In the genomic region with DNA sequence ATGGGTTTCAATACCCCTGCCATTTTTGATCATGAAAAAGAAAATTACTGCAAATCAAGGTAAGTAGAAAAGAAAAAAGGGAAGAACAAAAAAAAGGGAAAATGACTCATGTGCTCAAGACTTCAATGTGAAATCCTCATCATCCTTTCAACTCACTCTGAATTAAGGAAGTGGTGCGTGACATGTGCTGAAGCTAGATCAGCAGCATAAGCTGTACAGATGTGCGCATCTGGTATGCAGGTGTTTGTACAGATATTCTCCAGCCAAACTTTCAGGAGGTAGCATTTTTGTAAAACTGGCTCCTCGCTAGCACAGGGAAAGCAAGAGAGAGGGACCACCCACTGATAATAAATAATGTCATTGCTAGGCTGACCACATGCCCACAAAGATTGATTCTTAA, we compare ENCODE assay signal across 20 cellular contexts.
"Had no signal": no experiment of that assay in that cellular context is flagged by ENCODE, and none has a peak within 500 bp of the region (broad histone marks: within the 10 kb centered on the region; RNA-seq: fewer than 3 reads in every experiment).

No MANE protein-coding gene starts in this region.

- DNase-seq: activated CD4-positive, alpha-beta T cell treated with anti-CD3 and anti-CD28 coated beads for 4 hours; activated CD4-positive, alpha-beta T cell treated with anti-CD3 and anti-CD28 coated beads, Interleukin-2, amount 50 U/mL, for 48 hours; activated CD4-positive, CD25-positive, alpha-beta regulatory T cell; activated CD8-positive, alpha-beta memory T cell treated with anti-CD3 and anti-CD28 coated beads, Interleukin-2, amount 50 U/mL, for 48 hours; activated naive CD4-positive, alpha-beta T cell treated with Interleukin-2 at 50 U/mL for 16 hours; activated naive CD8-positive, alpha-beta T cell treated with anti-CD3 and anti-CD28 coated beads for 36 hours; activated T-cell treated with anti-CD3 and anti-CD28 coated beads, Interleukin-2, amount 50 U/mL, for 4 hours; foreskin melanocyte; left ventricle myocardium inferior; natural killer cell; retina; sigmoid colon; stimulated activated CD4-positive, alpha-beta T cell treated with anti-CD3 and anti-CD28 coated beads, Interleukin-15, amount 100 ng/mL, for 24 hours; stimulated activated naive B cell treated with anti-CD40 and anti-IgM and Interleukin-4, amounts not matched to agents 10 μg/mL and 1 μg/mL and 100 μg/mL, for 72 hours; T1000; upper lobe of left lung had no signal

- H3K4me3 ChIP-seq: hepatocyte, left ventricle myocardium inferior, sigmoid colon, smooth muscle cell, thoracic aorta, upper lobe of left lung had no signal

- H3K27me3 ChIP-seq: hepatocyte, sigmoid colon, upper lobe of left lung had no signal

- H3K9me3 ChIP-seq: left ventricle myocardium inferior, sigmoid colon, thoracic aorta, upper lobe of left lung had no signal

- H3K36me3 ChIP-seq: left ventricle myocardium inferior, sigmoid colon, thoracic aorta, upper lobe of left lung had no signal

- H3K4me1 ChIP-seq: left ventricle myocardium inferior, sigmoid colon, upper lobe of left lung had no signal

- H3K27ac ChIP-seq: epithelial cell of prostate, hepatocyte, left ventricle myocardium inferior, sigmoid colon, thoracic aorta, upper lobe of left lung had no signal
